In genomic region chr6:14210077-14210476, GRCh38 we compare ENCODE assay signal across 10 cellular contexts.
DNase-seq lines count a peak whose midpoint lies in the region; ATAC-seq and FAIRE-seq lines count a peak whose summit lies in the region.
"Had no signal": no experiment of that assay in that cellular context is flagged by ENCODE, and none has a peak within 500 bp of the region (broad histone marks: within the 10 kb centered on the region; RNA-seq: fewer than 3 reads in every experiment).

No MANE protein-coding gene starts in this region.

- H3K36me3 Mint-ChIP-seq in activated T-helper 17 cell treated with anti-CD3 and anti-CD28 coated beads, Interleukin-2, amount 50 U/mL, for 72 hours (ENCODE audit: low read depth), result no peaks in the 10 kb centered on the region

- no peaks in the 10 kb centered on the region for H4K20me1 ChIP-seq in BLaER1 treated with 17β-estradiol and CSF1 and Interleukin-3, amounts not matched to agents 10 nM and 100 nM

- H3K4me1 Mint-ChIP-seq in activated T-helper 17 cell treated with anti-CD3 and anti-CD28 coated beads, Interleukin-2, amount 50 U/mL, for 72 hours, result no peaks in the 10 kb centered on the region

- H3K4me3 ChIP-seq in BLaER1 treated with 17β-estradiol and CSF1 and Interleukin-3, amounts not matched to agents 10 nM and 100 nM, result peak overlapping the region in 9 of 10 experiments; percentile 59 to 81 (median 70); a peak in 14 of 20 replicates
- H3K4me3 ChIP-seq in mucosa of stomach (ENCODE audit: low read length), result no peak overlapping the region

- FAIRE-seq in HTR-8/SVneo (lab: Jason Lieb, UNC), result peak; percentile 33

- H3K27me3 Mint-ChIP-seq in activated T-helper 17 cell treated with anti-CD3 and anti-CD28 coated beads, Interleukin-2, amount 50 U/mL, for 72 hours, result no peaks in the 10 kb centered on the region

- peak overlapping the region in 9 of 11 experiments; percentile 63 to 84 (median 80); a peak in 11 of 22 replicates for H3K27ac ChIP-seq in BLaER1 treated with 17β-estradiol and CSF1 and Interleukin-3, amounts not matched to agents 10 nM and 100 nM

- peaks cover 21 to 47% (median 37%) of the 10 kb centered on the region in 10 experiments for H3K4me1 ChIP-seq in BLaER1 treated with 17β-estradiol and CSF1 and Interleukin-3, amounts not matched to agents 10 nM and 100 nM
- H3K4me1 ChIP-seq in mucosa of stomach (ENCODE audit: control insufficient read depth, insufficient read depth, low read length), result peaks cover 18% of the 10 kb centered on the region
- H3K4me1 ChIP-seq: prostate gland had no signal

- H3K9ac ChIP-seq in BLaER1 treated with 17β-estradiol and CSF1 and Interleukin-3, amounts not matched to agents 10 nM and 100 nM, result peak overlapping the region in 8 of 11 experiments; percentile 77 to 85 (median 81); a peak in 13 of 22 replicates
- H3K9ac ChIP-seq in mucosa of stomach (ENCODE audit: low read length), result peak overlapping the region; percentile 80

- H3K9me3 ChIP-seq in BLaER1 treated with 17β-estradiol and CSF1 and Interleukin-3, amounts not matched to agents 10 nM and 100 nM (replicated peaks in 1 of 11), result no peaks in the 10 kb centered on the region
- no peaks in the 10 kb centered on the region for H3K9me3 ChIP-seq in mucosa of stomach (ENCODE audit: control insufficient read depth, low read length)
- H3K9me3 ChIP-seq: prostate gland had no signal

- H3K9me3 Mint-ChIP-seq in activated T-helper 17 cell treated with anti-CD3 and anti-CD28 coated beads, Interleukin-2, amount 50 U/mL, for 72 hours, result no peaks in the 10 kb centered on the region

- H3K4me3 Mint-ChIP-seq in activated T-helper 17 cell treated with anti-CD3 and anti-CD28 coated beads, Interleukin-2, amount 50 U/mL, for 72 hours, result peak overlapping the region; percentile 83

- no peak for ATAC-seq in activated T-helper 17 cell treated with anti-CD3 and anti-CD28 coated beads, Interleukin-2, amount 50 U/mL, for 72 hours (replicated peaks)
- no peak for ATAC-seq in left lobe of liver
- ATAC-seq in HG03045 (IDR thresholded peaks at IDR 0.05; ENCODE audit: unreplicated experiment), result no peak
- no peak for ATAC-seq in HG02623 (IDR thresholded peaks at IDR 0.05; ENCODE audit: unreplicated experiment)

- H3K27me3 ChIP-seq in BLaER1 treated with 17β-estradiol and CSF1 and Interleukin-3, amounts not matched to agents 10 nM and 100 nM, result 0 out of 22 replicates have a peak, but pooled peaks cover 0 to 6% (median 0%) of the 10 kb centered on the region in 11 experiments
- H3K27me3 ChIP-seq in mucosa of stomach (ENCODE audit: control insufficient read depth, insufficient read depth, low read length), result no peaks in the 10 kb centered on the region

- H3K36me3 ChIP-seq in BLaER1 treated with 17β-estradiol and CSF1 and Interleukin-3, amounts not matched to agents 10 nM and 100 nM, result no peaks in the 10 kb centered on the region
- H3K36me3 ChIP-seq in mucosa of stomach (ENCODE audit: control insufficient read depth, insufficient read depth, low read length), result no peaks in the 10 kb centered on the region
- H3K36me3 ChIP-seq: prostate gland had no signal

- peak overlapping the region; percentile 60 for H3K27ac Mint-ChIP-seq in activated T-helper 17 cell treated with anti-CD3 and anti-CD28 coated beads, Interleukin-2, amount 50 U/mL, for 72 hours

- DNase-seq in HTR-8/SVneo (ENCODE audit: insufficient read length, low spot score) (no peak), left lobe of liver (ENCODE audit: low spot score) (no peak), glomerular visceral epithelial cell (ENCODE audit: extremely low spot score) (no peak)
- DNase-seq: NCI-H1436 had no signal

- H3K4me2 ChIP-seq in BLaER1 treated with 17β-estradiol and CSF1 and Interleukin-3, amounts not matched to agents 10 nM and 100 nM, result peak overlapping the region; percentile 85 to 97 (median 89)
